17 cellular contexts compared by ENCODE assay signal in genomic region chr2:2740238-2740775, GRCh38.
DNase-seq lines count a peak whose midpoint lies in the region; ATAC-seq, FAIRE-seq and TF ChIP-seq lines count a peak whose summit lies in the region.
"Had no signal": no experiment of that assay in that cellular context is flagged by ENCODE, and none has a peak within 500 bp of the region (broad histone marks: within the 10 kb centered on the region; RNA-seq: fewer than 3 reads in every experiment).

No MANE protein-coding gene starts in this region.

- no peak for TF ChIP-seq POLR2A in HepG2 (IDR thresholded peaks at IDR 0.05; ENCODE audit: insufficient read depth in 1 of 2, low read depth in 2 of 2, low read length in 2 of 2)
- no peak for TF ChIP-seq POLR2A in right lobe of liver (IDR thresholded peaks at IDR 0.05)
- TF ChIP-seq POLR2A in spleen (IDR thresholded peaks at IDR 0.05) = no peak

- no peak overlapping the region for H3K4me2 ChIP-seq in HepG2 (ENCODE audit: low read depth, low read length)
- H3K4me2 ChIP-seq in neural cell (ENCODE audit: low read length) = no peak overlapping the region
- H3K4me2 ChIP-seq: BLaER1 had no signal

- in situ Hi-C loops in HepG2 (cut with HindIII; ENCODE audit: extremely low pct_ligation_motif_present, low pct_unique_long_range_greater_than_20kb) = no loop called here

- H3K4me1 ChIP-seq in HepG2 (ENCODE audit: insufficient read depth, low read length) (no peaks in the 10 kb centered on the region), right lobe of liver (no peaks in the 10 kb centered on the region), spleen (no peaks in the 10 kb centered on the region)
- H3K4me1 ChIP-seq: BLaER1 had no signal

- H3K79me2 ChIP-seq in HepG2 (ENCODE audit: insufficient read depth, low read length) (no peaks in the 10 kb centered on the region), neural cell (replicated peaks; ENCODE audit: insufficient read depth, low read length) (no peaks in the 10 kb centered on the region)

- BruUV-seq in HepG2 (replicated peaks; lab: Mats Ljungman, UMichigan) = no TSS peak

- H2AFZ ChIP-seq in HepG2 (ENCODE audit: low read length) = no peak overlapping the region
- H2AFZ ChIP-seq in neural cell (ENCODE audit: low read depth, low read length) = no peak overlapping the region

- H4K20me1 ChIP-seq in HepG2 (ENCODE audit: insufficient read depth, low read length) = no peaks in the 10 kb centered on the region
- no peaks in the 10 kb centered on the region for H4K20me1 ChIP-seq in neural cell (ENCODE audit: insufficient read depth)
- H4K20me1 ChIP-seq: BLaER1 had no signal

- no peaks in the 10 kb centered on the region for H3K9me2 ChIP-seq in neural cell (ENCODE audit: insufficient read depth, low read length)

- H3K9me3 ChIP-seq in HepG2 (ENCODE audit: low read length) = no peaks in the 10 kb centered on the region
- H3K9me3 ChIP-seq in right lobe of liver = no peaks in the 10 kb centered on the region
- H3K9me3 ChIP-seq in neural cell (ENCODE audit: low read length) = no peaks in the 10 kb centered on the region
- H3K9me3 ChIP-seq in spleen = no peaks in the 10 kb centered on the region
- H3K9me3 ChIP-seq: BLaER1 had no signal

- WGBS in HepG2 (ENCODE audit: low lambda C conversion rate) = 10% methylated on average over 1 of the region's 1 CpG
- 67% methylated on average over 1 of the region's 1 CpG for WGBS in right lobe of liver (ENCODE audit: insufficient coverage, low coverage, low lambda C conversion rate, missing lambda C conversion rate)
- WGBS in spleen, 5 donors = 73 to 95% (median 82%) methylated on average over 1 of the region's 1 CpG

- ATAC-seq in HepG2 = no peak
- no peak for ATAC-seq in right lobe of liver
- ATAC-seq in GM18519 (IDR thresholded peaks at IDR 0.05; ENCODE audit: low FRiP score, unreplicated experiment) = no peak

- H3K4me3 ChIP-seq in HepG2 (replicated peaks in 1 of 3; ENCODE audit: insufficient read depth in 1 of 3, low read depth in 2 of 3, low read length in 3 of 3) (no peak overlapping the region), right lobe of liver (no peak overlapping the region), neural cell (ENCODE audit: low read length) (no peak overlapping the region), spleen (no peak overlapping the region)
- H3K4me3 ChIP-seq: BLaER1 had no signal

- POLR2A ChIA-PET in HepG2 (lab: Yijun Ruan, JAX) = no interaction called here

- no peak overlapping the region for H3K27ac ChIP-seq in HepG2 (ENCODE audit: extremely low read length, insufficient read depth, low read length)
- H3K27ac ChIP-seq in right lobe of liver = no peak overlapping the region
- peak overlapping the region; percentile 75 for H3K27ac ChIP-seq in epithelial cell of prostate
- peak overlapping the region; percentile 59 for H3K27ac ChIP-seq in neural cell (ENCODE audit: low read length)
- no peak overlapping the region for H3K27ac ChIP-seq in spleen
- H3K27ac ChIP-seq: BLaER1 had no signal

- TF ChIP-seq RAD21 in HepG2 (CRISPR knock-in tag; IDR thresholded peaks at IDR 0.05) (no peak), neural cell (conservative IDR thresholded peaks at IDR 0.05) (no peak)

- no peak for TF ChIP-seq EP300 in HepG2 (IDR thresholded peaks at IDR 0.05; ENCODE audit: low read depth in 2 of 2, low read length in 2 of 2)
- TF ChIP-seq EP300 in HepG2 (CRISPR knock-in tag; IDR thresholded peaks at IDR 0.05; ENCODE audit: borderline replicate concordance) = no peak
- TF ChIP-seq EP300 in neural cell (conservative IDR thresholded peaks at IDR 0.05; ENCODE audit: poor library complexity, severe bottlenecking) = no peak

- no peaks in the 10 kb centered on the region for H3F3A ChIP-seq in neural cell (ENCODE audit: insufficient read depth, low read length, poor library complexity, severe bottlenecking)

- intact Hi-C loops in HepG2 (cut with micrococcal nuclease; ENCODE audit: unreplicated experiment) = no loop called here
- intact Hi-C loops in right lobe of liver (cut with DNase I) = no loop called here
- intact Hi-C loops in spleen (cut with DNase I; ENCODE audit: low total_unique reads) = no loop called here

- H3K27me3 ChIP-seq in HepG2 (ENCODE audit: control insufficient read depth in 1 of 2, insufficient read depth in 2 of 2, low read length in 2 of 2) (peaks cover 3 to 17% of the 10 kb centered on the region in 2 experiments; a peak in 1 of 5 replicates), right lobe of liver (no peaks in the 10 kb centered on the region), neural cell (ENCODE audit: insufficient read depth, low read depth, low read length) (no peaks in the 10 kb centered on the region), spleen (replicated peaks in 1 of 7) (no peaks in the 10 kb centered on the region)
- H3K27me3 ChIP-seq: BLaER1 had no signal

- CTCF ChIA-PET in HepG2 (lab: Yijun Ruan, JAX; ENCODE audit: low intra/inter-chr PET ratio, low total read pairs) = no interaction called here

- no peak for DNase-seq in HepG2 (ENCODE audit: low spot score)
- no peak for DNase-seq in right lobe of liver
- DNase-seq in epithelial cell of prostate (ENCODE audit: low read depth, low spot score) = no peak
- peak; percentile 18 for DNase-seq in spleen
- DNase-seq in activated CD4-positive, alpha-beta T cell treated with anti-CD3 and anti-CD28 coated beads, Interleukin-2, amount 50 U/mL, for 1 hour = no peak
- DNase-seq in globus pallidus (ENCODE audit: low spot score) = no peak
- DNase-seq: 8988T; CD4-positive, alpha-beta memory T cell; DMS153; DMS79; GDM1; H9; IMR-90 had no signal

- FAIRE-seq in HepG2 (lab: Jason Lieb, UNC) = no peak
- FAIRE-seq: H1 had no signal

- H3K36me3 ChIP-seq in HepG2 (replicated peaks in 1 of 2; ENCODE audit: control insufficient read depth in 1 of 2, insufficient read depth in 2 of 2, low read length in 2 of 2) (no peaks in the 10 kb centered on the region), right lobe of liver (no peaks in the 10 kb centered on the region), neural cell (ENCODE audit: insufficient read depth, low read length) (no peaks in the 10 kb centered on the region), spleen (no peaks in the 10 kb centered on the region)
- H3K36me3 ChIP-seq: BLaER1 had no signal

- no peak overlapping the region for H3K9ac ChIP-seq in HepG2 (ENCODE audit: insufficient read depth, low read depth, low read length)
- no peak overlapping the region for H3K9ac ChIP-seq in neural cell (ENCODE audit: low read length)
- H3K9ac ChIP-seq: BLaER1 had no signal

- TF ChIP-seq CTCF in HepG2 (CRISPR knock-in tag; IDR thresholded peaks at IDR 0.05) (no peak), right lobe of liver (IDR thresholded peaks at IDR 0.05) (no peak), neural cell (IDR thresholded peaks at IDR 0.05; ENCODE audit: poor library complexity, severe bottlenecking) (no peak), spleen (IDR thresholded peaks at IDR 0.05 in 8 of 11, conservative IDR thresholded peaks at IDR 0.05 in 3 of 11) (no peak)

TF ChIP-seq in HepG2, 621 proteins besides CTCF, POLR2A, EP300 and RAD21:
- TF ChIP-seq REL (CRISPR knock-in tag; conservative IDR thresholded peaks at IDR 0.05) (no peak), ZSCAN22 (CRISPR knock-in tag; IDR thresholded peaks at IDR 0.05) (peak; percentile 88), ZNF263 (CRISPR knock-in tag; IDR thresholded peaks at IDR 0.05) (peak; percentile 6; the same call in 1 of the 2 replicates)
TF ChIP-seq in HepG2: peak in this region for 2.

TF ChIP-seq in neural cell, 6 proteins besides CTCF, POLR2A, EP300 and RAD21:
- no peak for TF ChIP-seq POLR2AphosphoS5 (IDR thresholded peaks at IDR 0.05)
- TF ChIP-seq EZH2 (IDR thresholded peaks at IDR 0.05; ENCODE audit: borderline replicate concordance, insufficient read depth, low read length, poor library complexity, severe bottlenecking) = no peak
- TF ChIP-seq, protein P1, sequence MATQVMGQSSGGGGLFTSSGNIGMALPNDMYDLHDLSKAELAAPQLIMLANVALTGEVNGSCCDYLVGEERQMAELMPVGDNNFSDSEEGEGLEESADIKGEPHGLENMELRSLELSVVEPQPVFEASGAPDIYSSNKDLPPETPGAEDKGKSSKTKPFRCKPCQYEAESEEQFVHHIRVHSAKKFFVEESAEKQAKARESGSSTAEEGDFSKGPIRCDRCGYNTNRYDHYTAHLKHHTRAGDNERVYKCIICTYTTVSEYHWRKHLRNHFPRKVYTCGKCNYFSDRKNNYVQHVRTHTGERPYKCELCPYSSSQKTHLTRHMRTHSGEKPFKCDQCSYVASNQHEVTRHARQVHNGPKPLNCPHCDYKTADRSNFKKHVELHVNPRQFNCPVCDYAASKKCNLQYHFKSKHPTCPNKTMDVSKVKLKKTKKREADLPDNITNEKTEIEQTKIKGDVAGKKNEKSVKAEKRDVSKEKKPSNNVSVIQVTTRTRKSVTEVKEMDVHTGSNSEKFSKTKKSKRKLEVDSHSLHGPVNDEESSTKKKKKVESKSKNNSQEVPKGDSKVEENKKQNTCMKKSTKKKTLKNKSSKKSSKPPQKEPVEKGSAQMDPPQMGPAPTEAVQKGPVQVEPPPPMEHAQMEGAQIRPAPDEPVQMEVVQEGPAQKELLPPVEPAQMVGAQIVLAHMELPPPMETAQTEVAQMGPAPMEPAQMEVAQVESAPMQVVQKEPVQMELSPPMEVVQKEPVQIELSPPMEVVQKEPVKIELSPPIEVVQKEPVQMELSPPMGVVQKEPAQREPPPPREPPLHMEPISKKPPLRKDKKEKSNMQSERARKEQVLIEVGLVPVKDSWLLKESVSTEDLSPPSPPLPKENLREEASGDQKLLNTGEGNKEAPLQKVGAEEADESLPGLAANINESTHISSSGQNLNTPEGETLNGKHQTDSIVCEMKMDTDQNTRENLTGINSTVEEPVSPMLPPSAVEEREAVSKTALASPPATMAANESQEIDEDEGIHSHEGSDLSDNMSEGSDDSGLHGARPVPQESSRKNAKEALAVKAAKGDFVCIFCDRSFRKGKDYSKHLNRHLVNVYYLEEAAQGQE (IDR thresholded peaks at IDR 0.05; ENCODE audit: borderline replicate concordance) = no peak
- TF ChIP-seq SMC3 (conservative IDR thresholded peaks at IDR 0.05; ENCODE audit: poor library complexity) = no peak
- TF ChIP-seq MXI1 (conservative IDR thresholded peaks at IDR 0.05; ENCODE audit: poor library complexity, severe bottlenecking) = no peak
- no peak for TF ChIP-seq TAF1 (IDR thresholded peaks at IDR 0.05; ENCODE audit: low read depth)

Comparison
In these comparisons a context has a peak if more than half of its experiments do, and no peak if none do; other contexts are left out.
1. H3K27ac ChIP-seq: peak in epithelial cell of prostate (single experiment) and neural cell (single experiment); none in HepG2 (single experiment), right lobe of liver (0 of 3) and spleen (0 of 8).